8 cellular contexts compared by ENCODE assay signal in genomic region chr11:65651589-65652510, GRCh38. TPM values are rescaled to one million over a fixed set of nuclear protein-coding genes. Genes with fewer than 3 reads are reported as not detected.
DNase-seq lines count a peak whose midpoint lies in the region; ATAC-seq and TF ChIP-seq lines count a peak whose summit lies in the region.

No MANE protein-coding gene starts in this region.

- no peaks in the 10 kb centered on the region for H3K36me3 ChIP-seq in SU-DHL-6 (ENCODE audit: low read length)
- H3K36me3 ChIP-seq in esophagus (ENCODE audit: control insufficient read depth in 2 of 2, insufficient read depth in 2 of 2, low read length in 1 of 2): peaks cover 8 to 39% of the 10 kb centered on the region in 2 donors

- H3K4me1 ChIP-seq in esophagus (ENCODE audit: control insufficient read depth in 2 of 2, insufficient read depth in 2 of 2, low read length in 1 of 2): peaks cover 5 to 41% of the 10 kb centered on the region in 2 donors

- ATAC-seq in GM18870 (IDR thresholded peaks at IDR 0.05; ENCODE audit: unreplicated experiment): peak; percentile 11

- H3K27me3 ChIP-seq in SU-DHL-6 (ENCODE audit: low read length): no peaks in the 10 kb centered on the region
- H3K27me3 ChIP-seq in esophagus (ENCODE audit: control insufficient read depth in 1 of 2, insufficient read depth in 2 of 2, low read length in 2 of 2): no peaks in the 10 kb centered on the region

- peak overlapping the region; percentile 74 for H3K4me2 ChIP-seq in SU-DHL-6 (ENCODE audit: low read depth, low read length, poor library complexity, severe bottlenecking)

- H3K9me2 ChIP-seq in SU-DHL-6 (replicated peaks; ENCODE audit: insufficient read depth, low read length): no peaks in the 10 kb centered on the region

- POLR2A ChIA-PET in GM10248 (lab: Yijun Ruan, JAX): interaction anchor here (0.6 to 5.0 kb wide), 4 partner anchors 11 to 588 kb away, joined by 3 to 31 read pairs (median 10); partner anchors contain the start of genes RELA and SIPA1

- H4K20me1 ChIP-seq in SU-DHL-6 (ENCODE audit: low read depth, low read length): no peaks in the 10 kb centered on the region

- H3K9ac ChIP-seq in SU-DHL-6 (ENCODE audit: low read length): peak overlapping the region; percentile 69

- peak overlapping the region; percentile 83 for H3K4me3 Mint-ChIP-seq in nephron progenitor cell

- H2AFZ ChIP-seq in SU-DHL-6 (ENCODE audit: low read depth, low read length, severe bottlenecking): peak overlapping the region; percentile 37

- H3F3A ChIP-seq in SU-DHL-6 (ENCODE audit: insufficient read depth): peaks cover 19% of the 10 kb centered on the region

- H3K27ac Mint-ChIP-seq in nephron progenitor cell: peak overlapping the region; percentile 94

- WGBS in esophagus, 2 donors: 14 to 26% methylated on average over 21 to 28 of the region's 28 CpGs

- no peaks in the 10 kb centered on the region for H3K79me2 ChIP-seq in SU-DHL-6 (ENCODE audit: insufficient read depth, low read length)

- no peak for DNase-seq in nephron progenitor cell
- no peak for DNase-seq in NCI-H1092 treated with DMSO at 0.1 percent for 48 hours (lab: John Stamatoyannopoulos, UW)
- no peak for DNase-seq in GM10248 (ENCODE audit: extremely low spot score)
- no peak for DNase-seq in NCI-H1694 (lab: John Stamatoyannopoulos, UW)

- H3K4me1 Mint-ChIP-seq in nephron progenitor cell: peaks cover 45% of the 10 kb centered on the region

- H3K27ac ChIP-seq in 22Rv1 (peak overlapping the region; percentile 95), SU-DHL-6 (ENCODE audit: low read depth, low read length) (peak overlapping the region; percentile 83), esophagus (ENCODE audit: low read depth in 2 of 2, low read length in 1 of 2) (peak overlapping the region; percentile 89 to 99)

- H3K9me3 ChIP-seq in SU-DHL-6 (ENCODE audit: insufficient read depth, low read length) (no peaks in the 10 kb centered on the region), esophagus (ENCODE audit: control insufficient read depth in 2 of 2, insufficient read depth in 1 of 2, low read depth in 1 of 2, low read length in 1 of 2) (no peaks in the 10 kb centered on the region)

- peaks cover 35% of the 10 kb centered on the region for H3K36me3 Mint-ChIP-seq in nephron progenitor cell (ENCODE audit: low read depth)

- H3K9me3 Mint-ChIP-seq in nephron progenitor cell: no peaks in the 10 kb centered on the region

- CTCF ChIA-PET in GM10248 (lab: Yijun Ruan, JAX): interaction anchor here (1.0 to 2.4 kb wide), 5 partner anchors 9 to 232 kb away, joined by 3 to 9 read pairs (median 5); no protein-coding TSS in a partner anchor

- H3K27me3 Mint-ChIP-seq in nephron progenitor cell (ENCODE audit: low read depth, poor library complexity): peaks cover 9% of the 10 kb centered on the region

- peak overlapping the region; percentile 35 for H3K4me3 ChIP-seq in SU-DHL-6 (ENCODE audit: insufficient read depth, low read length, poor library complexity, severe bottlenecking)
- H3K4me3 ChIP-seq in esophagus (ENCODE audit: low read depth in 1 of 2, low read length in 2 of 2): peak overlapping the region; percentile 24 to 49

- no peak for TF ChIP-seq CTCF in 22Rv1 (IDR thresholded peaks at IDR 0.05)
- TF ChIP-seq CTCF in SU-DHL-6 (IDR thresholded peaks at IDR 0.05; ENCODE audit: insufficient read depth, low read length, poor library complexity, severe bottlenecking): no peak
- no peak for TF ChIP-seq CTCF in nephron progenitor cell (IDR thresholded peaks at IDR 0.05)
- TF ChIP-seq CTCF in GM10248 (IDR thresholded peaks at IDR 0.05; ENCODE audit: control extremely low read depth, extremely low read depth, low read depth, missing control alignments): no peak

RNA-seq across cellular contexts. Expression of gene RELA, which starts 10.9 kb away (rescaled TPM):
- polyA plus RNA-seq in esophagus: 10 to 100 TPM; 39.6 to 40.0 TPM

RNA-seq across cellular contexts. Expression of gene SIPA1, which starts 13.9 kb away (rescaled TPM):
- polyA plus RNA-seq in esophagus: 10 to 100 TPM; 22.8 to 32.5 TPM

RNA-seq across cellular contexts. Expression of gene PCNX3, which starts 36.3 kb away (rescaled TPM):
- polyA plus RNA-seq in esophagus: 10 to 100 TPM; 15.0 to 16.1 TPM

RNA-seq across cellular contexts. Expression of gene MAP3K11, which starts 37.8 kb away (rescaled TPM):
- polyA plus RNA-seq in esophagus: 10 to 100 TPM; 25.7 to 35.2 TPM

RNA-seq across cellular contexts. Expression of gene KCNK7, which starts 56.2 kb away (rescaled TPM):
- polyA plus RNA-seq in esophagus: 10 to 100 TPM; 18.4 to 19.8 TPM
